Comparison of ENCODE assay signal across 1 cellular context in genomic region chr18:75854174-75854573, GRCh38.
TF ChIP-seq lines count a peak whose summit lies in the region.

No MANE protein-coding gene starts in this region.

TF ChIP-seq in K562, 482 proteins besides CTCF, POLR2A, EP300 and RAD21 (continued from another document):
- no peak for TF ChIP-seq ARID4B (CRISPR knock-in tag; IDR thresholded peaks at IDR 0.05)
- TF ChIP-seq MAFK (IDR thresholded peaks at IDR 0.05; ENCODE audit: low read length): no peak
- TF ChIP-seq ZNF224 (CRISPR knock-in tag; IDR thresholded peaks at IDR 0.05): no peak
TF ChIP-seq in K562: peak in this region for 0.
